In the genomic region with DNA sequence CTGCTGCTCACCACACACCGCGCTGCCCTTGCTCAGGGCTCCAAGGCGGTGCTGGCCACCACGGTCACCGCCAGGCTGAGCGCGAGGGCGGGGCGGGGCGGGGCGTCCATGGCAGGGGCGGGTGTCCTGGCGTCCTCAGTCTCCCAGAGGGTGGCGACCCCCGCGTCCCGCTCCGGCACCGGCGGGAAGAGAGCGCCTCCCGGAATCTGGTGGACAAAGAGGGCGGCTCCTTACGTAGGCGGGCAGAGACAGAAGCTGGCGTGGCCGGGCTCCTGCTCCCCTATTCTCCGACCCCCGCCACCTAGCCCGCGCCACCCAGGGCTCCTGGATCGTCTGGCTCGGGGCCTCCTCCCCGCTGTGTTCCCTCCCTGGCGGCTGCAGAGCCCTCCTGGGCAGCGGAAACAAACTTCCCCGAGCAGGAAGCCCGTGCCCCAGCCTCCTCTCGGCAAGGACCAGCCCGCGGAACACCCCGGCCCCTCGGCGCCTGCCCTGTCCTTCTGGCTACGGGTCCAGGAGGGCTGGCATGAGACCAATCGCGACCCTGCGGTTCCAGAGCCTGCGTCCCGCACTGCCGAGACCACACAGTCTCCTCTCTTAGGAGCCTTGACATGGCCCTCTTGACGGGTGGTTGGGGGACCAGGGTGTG, we compare ENCODE assay signal across 1 cellular context.
TF ChIP-seq lines count a peak whose summit lies in the region.

No MANE protein-coding gene starts in this region.

TF ChIP-seq in GM12878, 131 proteins besides CTCF, POLR2A, EP300 and RAD21 (continued from another document):
- TF ChIP-seq, protein P1, sequence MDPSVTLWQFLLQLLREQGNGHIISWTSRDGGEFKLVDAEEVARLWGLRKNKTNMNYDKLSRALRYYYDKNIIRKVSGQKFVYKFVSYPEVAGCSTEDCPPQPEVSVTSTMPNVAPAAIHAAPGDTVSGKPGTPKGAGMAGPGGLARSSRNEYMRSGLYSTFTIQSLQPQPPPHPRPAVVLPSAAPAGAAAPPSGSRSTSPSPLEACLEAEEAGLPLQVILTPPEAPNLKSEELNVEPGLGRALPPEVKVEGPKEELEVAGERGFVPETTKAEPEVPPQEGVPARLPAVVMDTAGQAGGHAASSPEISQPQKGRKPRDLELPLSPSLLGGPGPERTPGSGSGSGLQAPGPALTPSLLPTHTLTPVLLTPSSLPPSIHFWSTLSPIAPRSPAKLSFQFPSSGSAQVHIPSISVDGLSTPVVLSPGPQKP (IDR thresholded peaks at IDR 0.05; ENCODE audit: low read depth, low read length), result no peak
- no peak for TF ChIP-seq SREBF2 (IDR thresholded peaks at IDR 0.05; ENCODE audit: low read length)
